ENCODE assay signal across 23 cellular contexts in genomic region chr18:25284278-25284677, GRCh38.
DNase-seq lines count a peak whose midpoint lies in the region; TF ChIP-seq lines count a peak whose summit lies in the region.
"Had no signal": no experiment of that assay in that cellular context is flagged by ENCODE, and none has a peak within 500 bp of the region (broad histone marks: within the 10 kb centered on the region; RNA-seq: fewer than 3 reads in every experiment).

No MANE protein-coding gene starts in this region.

- CTCF ChIA-PET in OCI-LY7 (lab: Charles Lee; ENCODE audit: unreplicated experiment), result no interaction called here

- no peak overlapping the region for H3K4me3 Mint-ChIP-seq in endodermal cell
- H3K4me3 Mint-ChIP-seq: activated CD8-positive, alpha-beta T cell treated with anti-CD3 and anti-CD28 coated beads, Interleukin-2, amount 10 ng/mL, durations not matched to agents 7 days and 5 days; activated T-cell treated with anti-CD3 and anti-CD28 coated beads, Interleukin-2, amount 50 U/mL, for 4 hours; HFFc6; T-helper 17 cell had no signal

- no peaks in the 10 kb centered on the region for H3K79me2 ChIP-seq in OCI-LY7 (ENCODE audit: insufficient read depth, low read depth, low read length)

- no peaks in the 10 kb centered on the region for H3K36me3 Mint-ChIP-seq in endodermal cell (ENCODE audit: low read depth)
- H3K36me3 Mint-ChIP-seq: activated naive CD4-positive, alpha-beta T cell treated with anti-CD3 and anti-CD28 coated beads, Interleukin-2, amount 50 U/mL, for 72 hours had no signal

- BruUV-seq in OCI-LY7 (replicated peaks; lab: Mats Ljungman, UMichigan), result no TSS peak

- H3K4me1 ChIP-seq in endodermal cell (ENCODE audit: control insufficient read depth, insufficient read depth, low read length) (peaks cover 3% of the 10 kb centered on the region), mesodermal cell (ENCODE audit: control insufficient read depth, insufficient read depth, low read length, poor library complexity, severe bottlenecking) (peaks cover 38% of the 10 kb centered on the region), subcutaneous abdominal adipose tissue (ENCODE audit: control insufficient read depth in 5 of 5, insufficient read depth in 5 of 5, low read length in 5 of 5) (peaks cover 0 to 63% (median 49%) of the 10 kb centered on the region in 5 donors), OCI-LY7 (ENCODE audit: insufficient read depth, low read length, poor library complexity, severe bottlenecking) (no peaks in the 10 kb centered on the region), transverse colon (peaks cover 0 to 13% (median 0%) of the 10 kb centered on the region in 4 donors)

- H3K27me3 ChIP-seq in endodermal cell (ENCODE audit: control insufficient read depth, insufficient read depth, low read length, poor library complexity, severe bottlenecking) (no peaks in the 10 kb centered on the region), subcutaneous abdominal adipose tissue (ENCODE audit: control insufficient read depth in 5 of 5, insufficient read depth in 4 of 5, low read length in 5 of 5) (no peaks in the 10 kb centered on the region), transverse colon (no peaks in the 10 kb centered on the region)
- H3K27me3 ChIP-seq: SJCRH30 had no signal

- H3K9me3 ChIP-seq in endodermal cell (ENCODE audit: control insufficient read depth, low read length) (no peaks in the 10 kb centered on the region), mesodermal cell (ENCODE audit: control insufficient read depth, low read length) (no peaks in the 10 kb centered on the region), subcutaneous abdominal adipose tissue (ENCODE audit: control insufficient read depth in 5 of 5, low read length in 5 of 5) (no peaks in the 10 kb centered on the region), OCI-LY7 (ENCODE audit: low read length) (no peaks in the 10 kb centered on the region), transverse colon (no peaks in the 10 kb centered on the region)
- H3K9me3 ChIP-seq: SJCRH30 had no signal

- no peak overlapping the region for H3K4me3 ChIP-seq in endodermal cell (ENCODE audit: low read length)
- H3K4me3 ChIP-seq in mesodermal cell (ENCODE audit: extremely low read depth, insufficient read depth, low read length, poor library complexity, severe bottlenecking), result no peak overlapping the region
- peak overlapping the region; percentile 4 to 46 (median 25) for H3K4me3 ChIP-seq in subcutaneous abdominal adipose tissue (ENCODE audit: low read depth in 1 of 5, low read length in 5 of 5)
- H3K4me3 ChIP-seq in OCI-LY7 (ENCODE audit: low read depth, low read length, poor library complexity, severe bottlenecking), result no peak overlapping the region
- H3K4me3 ChIP-seq in transverse colon, result no peak overlapping the region
- H3K4me3 ChIP-seq: K562, SJCRH30 had no signal

- intact Hi-C loops in OCI-LY7 (cut with micrococcal nuclease; ENCODE audit: unreplicated experiment), result no loop called here
- intact Hi-C loops in transverse colon (cut with DNase I; ENCODE audit: low total_unique reads), result no loop called here

- TF ChIP-seq POLR2A in transverse colon (IDR thresholded peaks at IDR 0.05), result no peak

- no peaks in the 10 kb centered on the region for H3K9me2 ChIP-seq in OCI-LY7 (ENCODE audit: insufficient read depth, low read length)

- no peak overlapping the region for H3K4me2 ChIP-seq in OCI-LY7 (ENCODE audit: low read length)

- H3K27ac Mint-ChIP-seq in endodermal cell, result no peak overlapping the region
- H3K27ac Mint-ChIP-seq: activated CD8-positive, alpha-beta T cell treated with anti-CD3 and anti-CD28 coated beads, Interleukin-2, amount 10 ng/mL, durations not matched to agents 7 days and 5 days; activated naive CD4-positive, alpha-beta T cell treated with anti-CD3 and anti-CD28 coated beads, Interleukin-2, amount 50 U/mL, for 72 hours; HFFc6; T-helper 17 cell had no signal

- POLR2A ChIA-PET in OCI-LY7 (lab: Charles Lee), result no interaction called here

- H3K9me3 Mint-ChIP-seq in endodermal cell, result no peaks in the 10 kb centered on the region
- H3K9me3 Mint-ChIP-seq: activated naive CD4-positive, alpha-beta T cell treated with anti-CD3 and anti-CD28 coated beads, Interleukin-2, amount 50 U/mL, for 72 hours; activated T-cell treated with anti-CD3 and anti-CD28 coated beads, Interleukin-2, amount 50 U/mL, for 4 hours; HFFc6 had no signal

- no peak overlapping the region for H2AFZ ChIP-seq in OCI-LY7 (ENCODE audit: low read length)

- H3K27ac ChIP-seq in endodermal cell (ENCODE audit: low read depth, low read length), result peak overlapping the region; percentile 96
- peak overlapping the region; percentile 68 for H3K27ac ChIP-seq in mesodermal cell (ENCODE audit: low read depth, low read length, severe bottlenecking)
- H3K27ac ChIP-seq in subcutaneous abdominal adipose tissue (ENCODE audit: low read depth, low read length), result peak overlapping the region; percentile 69
- no peak overlapping the region for H3K27ac ChIP-seq in OCI-LY7 (ENCODE audit: low read depth, low read length, poor library complexity, severe bottlenecking)
- peak overlapping the region in 2 of 4 donors; percentile 24 to 37 for H3K27ac ChIP-seq in transverse colon
- H3K27ac ChIP-seq: SJCRH30 had no signal

- TF ChIP-seq CTCF in endodermal cell (conservative IDR thresholded peaks at IDR 0.05) (no peak), OCI-LY7 (conservative IDR thresholded peaks at IDR 0.05; ENCODE audit: low read length) (no peak), transverse colon (IDR thresholded peaks at IDR 0.05) (no peak)

- DNase-seq in NCI-H2107 treated with DMSO at 0.1 percent for 48 hours (lab: John Stamatoyannopoulos, UW; ENCODE audit: unreplicated experiment), result peak; percentile 29
- no peak for DNase-seq in NCI-H2107 (lab: John Stamatoyannopoulos, UW)
- DNase-seq in endodermal cell, result no peak
- no peak for DNase-seq in mucosa of gallbladder (ENCODE audit: low spot score)
- DNase-seq in OCI-LY7 (ENCODE audit: low spot score), result no peak
- DNase-seq in transverse colon, result no peak
- DNase-seq: 8988T; activated CD8-positive, alpha-beta T cell treated with anti-CD3 and anti-CD28 coated beads, Interleukin-2, amount 10 ng/mL, durations not matched to agents 7 days and 5 days; activated T-cell treated with anti-CD3 and anti-CD28 coated beads, Interleukin-2, amount 50 U/mL, for 4 hours; Calu3; cortex of kidney; glutamatergic neuron; HFFc6; midbrain; occipital lobe; OCI-M1; stimulated activated CD4-positive, alpha-beta T cell treated with anti-CD3 and anti-CD28 coated beads, Interleukin-4, amount 100 ng/mL, for 24 hours; T-helper 17 cell had no signal

- peaks cover 12% of the 10 kb centered on the region for H3K4me1 Mint-ChIP-seq in endodermal cell

- H3K36me3 ChIP-seq in endodermal cell (ENCODE audit: control insufficient read depth, insufficient read depth, low read length) (no peaks in the 10 kb centered on the region), mesodermal cell (ENCODE audit: control insufficient read depth, insufficient read depth, low read length) (no peaks in the 10 kb centered on the region), subcutaneous abdominal adipose tissue (ENCODE audit: control insufficient read depth in 5 of 5, insufficient read depth in 5 of 5, low read length in 5 of 5) (peaks cover 0 to 2% (median 0%) of the 10 kb centered on the region in 5 donors), OCI-LY7 (ENCODE audit: insufficient read depth, low read length) (no peaks in the 10 kb centered on the region), transverse colon (no peaks in the 10 kb centered on the region)
- H3K36me3 ChIP-seq: SJCRH30 had no signal

- H3K9ac ChIP-seq in endodermal cell (ENCODE audit: extremely low read depth, low read length, poor library complexity, severe bottlenecking) (no peak overlapping the region), subcutaneous abdominal adipose tissue (ENCODE audit: low read length in 5 of 5) (peak overlapping the region in 1 of 5 donors; percentile 62)

- no peaks in the 10 kb centered on the region for H4K20me1 ChIP-seq in OCI-LY7 (ENCODE audit: insufficient read depth, low read length)

- no peak for TF ChIP-seq EP300 in transverse colon (IDR thresholded peaks at IDR 0.05; ENCODE audit: low read depth)

- no peaks in the 10 kb centered on the region for H3K27me3 Mint-ChIP-seq in endodermal cell (ENCODE audit: insufficient read depth)
- H3K27me3 Mint-ChIP-seq: T-helper 17 cell had no signal

- in situ Hi-C loops in transverse colon (cut with MboI; ENCODE audit: low pct_ligation_motif_present in 1 of 4, low pct_unique_long_range_greater_than_20kb in 1 of 4, low sequenced_read_pairs in 3 of 4), result no loop called here

- WGBS in endodermal cell (ENCODE audit: insufficient coverage in 1 of 2, insufficient read length in 1 of 2), 2 experiments, result 90 to 91% methylated on average over 7 of the region's 7 CpGs
- 89 to 94% methylated on average over 6 to 7 of the region's 7 CpGs for WGBS in mesodermal cell (ENCODE audit: insufficient coverage in 2 of 2), 2 experiments
- 60 to 75% methylated on average over 7 of the region's 7 CpGs for WGBS in transverse colon (ENCODE audit: low coverage in 1 of 2), 2 donors

Comparison
In these comparisons a context has a peak if more than half of its experiments do, and no peak if none do; other contexts are left out.
1. H3K4me3 ChIP-seq: peak in subcutaneous abdominal adipose tissue (5 of 5); none in endodermal cell (single experiment), mesodermal cell (single experiment), OCI-LY7 (single experiment) and transverse colon (0 of 4).